Comparison of ENCODE assay signal across 1 cellular context in the genomic region with DNA sequence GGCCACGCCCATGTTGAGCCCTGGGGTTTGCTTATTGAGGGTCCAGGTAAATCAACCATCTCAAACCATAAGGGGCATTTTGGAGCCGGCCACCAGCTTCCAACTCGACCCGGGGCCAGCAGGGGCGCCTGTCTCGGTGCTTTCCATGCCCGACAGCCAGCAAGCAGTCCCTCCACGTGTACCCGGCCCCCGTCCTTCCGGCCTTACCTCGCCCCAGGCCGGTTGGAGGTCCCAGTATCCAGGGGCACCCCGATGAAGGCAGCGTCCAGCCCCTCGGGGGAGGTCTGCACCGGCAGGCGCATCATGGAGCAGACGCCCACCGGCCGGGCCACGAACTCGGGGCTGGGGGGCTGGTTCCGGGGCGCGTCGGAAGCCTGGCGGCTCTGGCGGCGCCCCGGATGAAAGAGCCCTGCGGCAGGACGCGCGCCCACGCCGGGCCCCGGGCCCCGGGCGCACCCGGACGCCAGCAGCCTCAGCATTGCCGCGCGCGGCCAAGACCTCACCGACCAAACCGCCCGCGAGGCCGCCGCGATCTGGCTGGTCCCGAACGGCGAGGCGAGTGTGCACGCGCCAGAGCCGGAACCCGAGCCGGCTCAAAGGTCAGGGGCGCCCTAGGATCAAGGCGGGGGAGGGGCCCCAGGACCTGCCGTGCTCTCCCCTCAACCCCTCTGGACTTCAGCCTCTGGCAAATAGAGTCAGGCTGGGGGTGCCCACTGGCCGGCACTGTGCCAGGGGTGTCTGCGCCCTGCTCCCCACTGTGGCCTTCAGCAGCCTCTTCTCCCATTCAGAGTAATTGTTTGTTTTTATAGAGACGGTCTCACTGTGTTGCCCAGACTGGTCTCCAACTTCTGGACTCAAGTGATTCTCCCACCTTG.
A peak's percentile ranks its signal among the peaks of the same experiment; 100 is the strongest.
TF ChIP-seq lines count a peak whose summit lies in the region.

A gene with protein sequence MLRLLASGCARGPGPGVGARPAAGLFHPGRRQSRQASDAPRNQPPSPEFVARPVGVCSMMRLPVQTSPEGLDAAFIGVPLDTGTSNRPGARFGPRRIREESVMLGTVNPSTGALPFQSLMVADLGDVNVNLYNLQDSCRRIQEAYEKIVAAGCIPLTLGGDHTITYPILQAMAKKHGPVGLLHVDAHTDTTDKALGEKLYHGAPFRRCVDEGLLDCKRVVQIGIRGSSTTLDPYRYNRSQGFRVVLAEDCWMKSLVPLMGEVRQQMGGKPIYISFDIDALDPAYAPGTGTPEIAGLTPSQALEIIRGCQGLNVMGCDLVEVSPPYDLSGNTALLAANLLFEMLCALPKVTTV (minus strand): TSS at position 563 of the 875 bp plus-strand sequence. CDS start 84 bp downstream, at position 479.

TF ChIP-seq in GM12878, 131 proteins besides CTCF, POLR2A, EP300 and RAD21 (continues in another document):
- TF ChIP-seq, protein P1, sequence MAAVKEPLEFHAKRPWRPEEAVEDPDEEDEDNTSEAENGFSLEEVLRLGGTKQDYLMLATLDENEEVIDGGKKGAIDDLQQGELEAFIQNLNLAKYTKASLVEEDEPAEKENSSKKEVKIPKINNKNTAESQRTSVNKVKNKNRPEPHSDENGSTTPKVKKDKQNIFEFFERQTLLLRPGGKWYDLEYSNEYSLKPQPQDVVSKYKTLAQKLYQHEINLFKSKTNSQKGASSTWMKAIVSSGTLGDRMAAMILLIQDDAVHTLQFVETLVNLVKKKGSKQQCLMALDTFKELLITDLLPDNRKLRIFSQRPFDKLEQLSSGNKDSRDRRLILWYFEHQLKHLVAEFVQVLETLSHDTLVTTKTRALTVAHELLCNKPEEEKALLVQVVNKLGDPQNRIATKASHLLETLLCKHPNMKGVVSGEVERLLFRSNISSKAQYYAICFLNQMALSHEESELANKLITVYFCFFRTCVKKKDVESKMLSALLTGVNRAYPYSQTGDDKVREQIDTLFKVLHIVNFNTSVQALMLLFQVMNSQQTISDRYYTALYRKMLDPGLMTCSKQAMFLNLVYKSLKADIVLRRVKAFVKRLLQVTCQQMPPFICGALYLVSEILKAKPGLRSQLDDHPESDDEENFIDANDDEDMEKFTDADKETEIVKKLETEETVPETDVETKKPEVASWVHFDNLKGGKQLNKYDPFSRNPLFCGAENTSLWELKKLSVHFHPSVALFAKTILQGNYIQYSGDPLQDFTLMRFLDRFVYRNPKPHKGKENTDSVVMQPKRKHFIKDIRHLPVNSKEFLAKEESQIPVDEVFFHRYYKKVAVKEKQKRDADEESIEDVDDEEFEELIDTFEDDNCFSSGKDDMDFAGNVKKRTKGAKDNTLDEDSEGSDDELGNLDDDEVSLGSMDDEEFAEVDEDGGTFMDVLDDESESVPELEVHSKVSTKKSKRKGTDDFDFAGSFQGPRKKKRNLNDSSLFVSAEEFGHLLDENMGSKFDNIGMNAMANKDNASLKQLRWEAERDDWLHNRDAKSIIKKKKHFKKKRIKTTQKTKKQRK (IDR thresholded peaks at IDR 0.05; ENCODE audit: low read depth, low read length): no peak
- TF ChIP-seq, protein P2, sequence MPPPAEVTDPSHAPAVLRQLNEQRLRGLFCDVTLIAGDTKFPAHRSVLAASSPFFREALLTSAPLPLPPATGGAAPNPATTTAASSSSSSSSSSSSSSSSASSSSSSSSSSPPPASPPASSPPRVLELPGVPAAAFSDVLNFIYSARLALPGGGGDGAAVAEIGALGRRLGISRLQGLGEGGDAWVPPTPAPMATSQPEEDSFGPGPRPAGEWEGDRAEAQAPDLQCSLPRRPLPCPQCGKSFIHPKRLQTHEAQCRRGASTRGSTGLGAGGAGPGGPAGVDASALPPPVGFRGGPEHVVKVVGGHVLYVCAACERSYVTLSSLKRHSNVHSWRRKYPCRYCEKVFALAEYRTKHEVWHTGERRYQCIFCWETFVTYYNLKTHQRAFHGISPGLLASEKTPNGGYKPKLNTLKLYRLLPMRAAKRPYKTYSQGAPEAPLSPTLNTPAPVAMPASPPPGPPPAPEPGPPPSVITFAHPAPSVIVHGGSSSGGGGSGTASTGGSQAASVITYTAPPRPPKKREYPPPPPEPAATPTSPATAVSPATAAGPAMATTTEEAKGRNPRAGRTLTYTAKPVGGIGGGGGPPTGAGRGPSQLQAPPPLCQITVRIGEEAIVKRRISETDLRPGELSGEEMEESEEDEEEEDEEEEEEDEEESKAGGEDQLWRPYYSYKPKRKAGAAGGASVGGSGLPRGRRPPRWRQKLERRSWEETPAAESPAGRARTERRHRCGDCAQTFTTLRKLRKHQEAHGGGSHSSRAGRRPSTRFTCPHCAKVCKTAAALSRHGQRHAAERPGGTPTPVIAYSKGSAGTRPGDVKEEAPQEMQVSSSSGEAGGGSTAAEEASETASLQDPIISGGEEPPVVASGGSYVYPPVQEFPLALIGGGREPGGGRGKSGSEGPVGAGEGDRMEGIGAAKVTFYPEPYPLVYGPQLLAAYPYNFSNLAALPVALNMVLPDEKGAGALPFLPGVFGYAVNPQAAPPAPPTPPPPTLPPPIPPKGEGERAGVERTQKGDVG (CRISPR knock-in tag; IDR thresholded peaks at IDR 0.05): no peak
- TF ChIP-seq, protein P3, sequence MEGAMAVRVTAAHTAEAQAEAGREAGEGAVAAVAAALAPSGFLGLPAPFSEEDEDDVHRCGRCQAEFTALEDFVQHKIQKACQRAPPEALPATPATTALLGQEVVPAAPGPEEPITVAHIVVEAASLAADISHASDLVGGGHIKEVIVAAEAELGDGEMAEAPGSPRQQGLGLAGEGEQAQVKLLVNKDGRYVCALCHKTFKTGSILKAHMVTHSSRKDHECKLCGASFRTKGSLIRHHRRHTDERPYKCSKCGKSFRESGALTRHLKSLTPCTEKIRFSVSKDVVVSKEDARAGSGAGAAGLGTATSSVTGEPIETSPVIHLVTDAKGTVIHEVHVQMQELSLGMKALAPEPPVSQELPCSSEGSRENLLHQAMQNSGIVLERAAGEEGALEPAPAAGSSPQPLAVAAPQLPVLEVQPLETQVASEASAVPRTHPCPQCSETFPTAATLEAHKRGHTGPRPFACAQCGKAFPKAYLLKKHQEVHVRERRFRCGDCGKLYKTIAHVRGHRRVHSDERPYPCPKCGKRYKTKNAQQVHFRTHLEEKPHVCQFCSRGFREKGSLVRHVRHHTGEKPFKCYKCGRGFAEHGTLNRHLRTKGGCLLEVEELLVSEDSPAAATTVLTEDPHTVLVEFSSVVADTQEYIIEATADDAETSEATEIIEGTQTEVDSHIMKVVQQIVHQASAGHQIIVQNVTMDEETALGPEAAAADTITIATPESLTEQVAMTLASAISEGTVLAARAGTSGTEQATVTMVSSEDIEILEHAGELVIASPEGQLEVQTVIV (IDR thresholded peaks at IDR 0.05; ENCODE audit: borderline replicate concordance, partially characterized antibody): no peak
- TF ChIP-seq TBL1XR1 (IDR thresholded peaks at IDR 0.05; ENCODE audit: low read depth, low read length): no peak
- TF ChIP-seq, protein P4, sequence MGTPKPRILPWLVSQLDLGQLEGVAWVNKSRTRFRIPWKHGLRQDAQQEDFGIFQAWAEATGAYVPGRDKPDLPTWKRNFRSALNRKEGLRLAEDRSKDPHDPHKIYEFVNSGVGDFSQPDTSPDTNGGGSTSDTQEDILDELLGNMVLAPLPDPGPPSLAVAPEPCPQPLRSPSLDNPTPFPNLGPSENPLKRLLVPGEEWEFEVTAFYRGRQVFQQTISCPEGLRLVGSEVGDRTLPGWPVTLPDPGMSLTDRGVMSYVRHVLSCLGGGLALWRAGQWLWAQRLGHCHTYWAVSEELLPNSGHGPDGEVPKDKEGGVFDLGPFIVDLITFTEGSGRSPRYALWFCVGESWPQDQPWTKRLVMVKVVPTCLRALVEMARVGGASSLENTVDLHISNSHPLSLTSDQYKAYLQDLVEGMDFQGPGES (IDR thresholded peaks at IDR 0.05): no peak
- peak; percentile 50 for TF ChIP-seq HDAC6 (IDR thresholded peaks at IDR 0.05; ENCODE audit: unreplicated experiment)
- TF ChIP-seq ETV6 (conservative IDR thresholded peaks at IDR 0.05 in 1 of 2, IDR thresholded peaks at IDR 0.05 in 1 of 2; ENCODE audit: borderline replicate concordance in 1 of 2, low read depth in 1 of 2): no peak
- TF ChIP-seq ZNF384 (IDR thresholded peaks at IDR 0.05; ENCODE audit: borderline replicate concordance, low read depth, low read length): no peak
- no peak for TF ChIP-seq TCF7 (IDR thresholded peaks at IDR 0.05; ENCODE audit: borderline replicate concordance)
- TF ChIP-seq WRNIP1 (IDR thresholded peaks at IDR 0.05; ENCODE audit: borderline replicate concordance, low read depth, low read length): no peak
- TF ChIP-seq, protein P5, sequence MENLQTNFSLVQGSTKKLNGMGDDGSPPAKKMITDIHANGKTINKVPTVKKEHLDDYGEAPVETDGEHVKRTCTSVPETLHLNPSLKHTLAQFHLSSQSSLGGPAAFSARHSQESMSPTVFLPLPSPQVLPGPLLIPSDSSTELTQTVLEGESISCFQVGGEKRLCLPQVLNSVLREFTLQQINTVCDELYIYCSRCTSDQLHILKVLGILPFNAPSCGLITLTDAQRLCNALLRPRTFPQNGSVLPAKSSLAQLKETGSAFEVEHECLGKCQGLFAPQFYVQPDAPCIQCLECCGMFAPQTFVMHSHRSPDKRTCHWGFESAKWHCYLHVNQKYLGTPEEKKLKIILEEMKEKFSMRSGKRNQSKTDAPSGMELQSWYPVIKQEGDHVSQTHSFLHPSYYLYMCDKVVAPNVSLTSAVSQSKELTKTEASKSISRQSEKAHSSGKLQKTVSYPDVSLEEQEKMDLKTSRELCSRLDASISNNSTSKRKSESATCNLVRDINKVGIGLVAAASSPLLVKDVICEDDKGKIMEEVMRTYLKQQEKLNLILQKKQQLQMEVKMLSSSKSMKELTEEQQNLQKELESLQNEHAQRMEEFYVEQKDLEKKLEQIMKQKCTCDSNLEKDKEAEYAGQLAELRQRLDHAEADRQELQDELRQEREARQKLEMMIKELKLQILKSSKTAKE (IDR thresholded peaks at IDR 0.05; ENCODE audit: low read depth, poor library complexity, severe bottlenecking): no peak
- TF ChIP-seq PAX8 (IDR thresholded peaks at IDR 0.05): no peak
- TF ChIP-seq, protein P6, sequence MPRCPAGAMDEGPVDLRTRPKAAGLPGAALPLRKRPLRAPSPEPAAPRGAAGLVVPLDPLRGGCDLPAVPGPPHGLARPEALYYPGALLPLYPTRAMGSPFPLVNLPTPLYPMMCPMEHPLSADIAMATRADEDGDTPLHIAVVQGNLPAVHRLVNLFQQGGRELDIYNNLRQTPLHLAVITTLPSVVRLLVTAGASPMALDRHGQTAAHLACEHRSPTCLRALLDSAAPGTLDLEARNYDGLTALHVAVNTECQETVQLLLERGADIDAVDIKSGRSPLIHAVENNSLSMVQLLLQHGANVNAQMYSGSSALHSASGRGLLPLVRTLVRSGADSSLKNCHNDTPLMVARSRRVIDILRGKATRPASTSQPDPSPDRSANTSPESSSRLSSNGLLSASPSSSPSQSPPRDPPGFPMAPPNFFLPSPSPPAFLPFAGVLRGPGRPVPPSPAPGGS (IDR thresholded peaks at IDR 0.05; ENCODE audit: borderline replicate concordance, insufficient read depth, low read depth, low read length, poor library complexity, severe bottlenecking): no peak
- TF ChIP-seq, protein P7, sequence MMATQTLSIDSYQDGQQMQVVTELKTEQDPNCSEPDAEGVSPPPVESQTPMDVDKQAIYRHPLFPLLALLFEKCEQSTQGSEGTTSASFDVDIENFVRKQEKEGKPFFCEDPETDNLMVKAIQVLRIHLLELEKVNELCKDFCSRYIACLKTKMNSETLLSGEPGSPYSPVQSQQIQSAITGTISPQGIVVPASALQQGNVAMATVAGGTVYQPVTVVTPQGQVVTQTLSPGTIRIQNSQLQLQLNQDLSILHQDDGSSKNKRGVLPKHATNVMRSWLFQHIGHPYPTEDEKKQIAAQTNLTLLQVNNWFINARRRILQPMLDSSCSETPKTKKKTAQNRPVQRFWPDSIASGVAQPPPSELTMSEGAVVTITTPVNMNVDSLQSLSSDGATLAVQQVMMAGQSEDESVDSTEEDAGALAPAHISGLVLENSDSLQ (IDR thresholded peaks at IDR 0.05): no peak
- no peak; the same call in 1 of the 2 replicates for TF ChIP-seq ZNF207 (IDR thresholded peaks at IDR 0.05; ENCODE audit: borderline replicate concordance)
- TF ChIP-seq, protein P8, sequence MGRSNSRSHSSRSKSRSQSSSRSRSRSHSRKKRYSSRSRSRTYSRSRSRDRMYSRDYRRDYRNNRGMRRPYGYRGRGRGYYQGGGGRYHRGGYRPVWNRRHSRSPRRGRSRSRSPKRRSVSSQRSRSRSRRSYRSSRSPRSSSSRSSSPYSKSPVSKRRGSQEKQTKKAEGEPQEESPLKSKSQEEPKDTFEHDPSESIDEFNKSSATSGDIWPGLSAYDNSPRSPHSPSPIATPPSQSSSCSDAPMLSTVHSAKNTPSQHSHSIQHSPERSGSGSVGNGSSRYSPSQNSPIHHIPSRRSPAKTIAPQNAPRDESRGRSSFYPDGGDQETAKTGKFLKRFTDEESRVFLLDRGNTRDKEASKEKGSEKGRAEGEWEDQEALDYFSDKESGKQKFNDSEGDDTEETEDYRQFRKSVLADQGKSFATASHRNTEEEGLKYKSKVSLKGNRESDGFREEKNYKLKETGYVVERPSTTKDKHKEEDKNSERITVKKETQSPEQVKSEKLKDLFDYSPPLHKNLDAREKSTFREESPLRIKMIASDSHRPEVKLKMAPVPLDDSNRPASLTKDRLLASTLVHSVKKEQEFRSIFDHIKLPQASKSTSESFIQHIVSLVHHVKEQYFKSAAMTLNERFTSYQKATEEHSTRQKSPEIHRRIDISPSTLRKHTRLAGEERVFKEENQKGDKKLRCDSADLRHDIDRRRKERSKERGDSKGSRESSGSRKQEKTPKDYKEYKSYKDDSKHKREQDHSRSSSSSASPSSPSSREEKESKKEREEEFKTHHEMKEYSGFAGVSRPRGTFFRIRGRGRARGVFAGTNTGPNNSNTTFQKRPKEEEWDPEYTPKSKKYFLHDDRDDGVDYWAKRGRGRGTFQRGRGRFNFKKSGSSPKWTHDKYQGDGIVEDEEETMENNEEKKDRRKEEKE (IDR thresholded peaks at IDR 0.05): no peak
- TF ChIP-seq NBN (IDR thresholded peaks at IDR 0.05): no peak
- TF ChIP-seq PAX5 (IDR thresholded peaks at IDR 0.05; ENCODE audit: borderline replicate concordance, low read depth, low read length): no peak
- peak; percentile 42; the same call in 1 of the 2 replicates for TF ChIP-seq POLR2AphosphoS5 (IDR thresholded peaks at IDR 0.05; ENCODE audit: low read length)
- TF ChIP-seq SMC3 (IDR thresholded peaks at IDR 0.05; ENCODE audit: borderline replicate concordance, low read length): no peak
- TF ChIP-seq SMAD1 (IDR thresholded peaks at IDR 0.05; ENCODE audit: low read depth, partially characterized antibody): no peak
- TF ChIP-seq CREM (IDR thresholded peaks at IDR 0.05; ENCODE audit: low read depth): no peak
- peak; percentile 51; the same call in 1 of the 2 replicates for TF ChIP-seq BACH1 (IDR thresholded peaks at IDR 0.05; ENCODE audit: borderline replicate concordance)
- TF ChIP-seq, protein P9, sequence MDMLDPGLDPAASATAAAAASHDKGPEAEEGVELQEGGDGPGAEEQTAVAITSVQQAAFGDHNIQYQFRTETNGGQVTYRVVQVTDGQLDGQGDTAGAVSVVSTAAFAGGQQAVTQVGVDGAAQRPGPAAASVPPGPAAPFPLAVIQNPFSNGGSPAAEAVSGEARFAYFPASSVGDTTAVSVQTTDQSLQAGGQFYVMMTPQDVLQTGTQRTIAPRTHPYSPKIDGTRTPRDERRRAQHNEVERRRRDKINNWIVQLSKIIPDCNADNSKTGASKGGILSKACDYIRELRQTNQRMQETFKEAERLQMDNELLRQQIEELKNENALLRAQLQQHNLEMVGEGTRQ (IDR thresholded peaks at IDR 0.05; ENCODE audit: borderline replicate concordance, low read depth, low read length): no peak
